In genomic region chr11:130193551-130193950, GRCh38 we compare ENCODE assay signal across 1 cellular context. TPM values are rescaled to one million over a fixed set of nuclear protein-coding genes. Genes with fewer than 3 reads are reported as not detected.
"Had no signal": no experiment of that assay in that cellular context is flagged by ENCODE, and none has a peak within 500 bp of the region (broad histone marks: within the 10 kb centered on the region; RNA-seq: fewer than 3 reads in every experiment).

No MANE protein-coding gene starts in this region.

RNA-seq across cellular contexts. Expression of gene ST14, which starts 34.0 kb away (rescaled TPM):
- total RNA-seq: myocyte had no signal
